In the genomic region with DNA sequence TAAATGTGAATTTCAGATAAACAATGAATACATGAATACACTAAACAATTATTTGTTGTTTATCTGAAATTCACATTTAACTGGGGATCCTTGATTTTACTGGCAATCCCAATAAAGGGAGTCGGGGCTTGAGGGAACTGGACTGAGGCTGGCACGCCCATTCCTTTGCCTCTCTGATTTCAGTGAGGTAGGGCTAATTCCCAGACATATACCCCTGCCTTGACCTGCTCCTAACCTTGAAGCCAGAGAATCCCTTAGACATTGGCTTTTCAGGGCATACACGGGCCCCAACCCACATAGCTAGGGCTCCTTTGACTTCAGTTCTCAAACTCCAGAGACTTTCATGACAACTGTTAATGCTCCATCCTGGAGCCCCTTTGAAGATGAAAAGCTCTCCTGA, we compare ENCODE assay signal across 21 cellular contexts.
"Had no signal": no experiment of that assay in that cellular context is flagged by ENCODE, and none has a peak within 500 bp of the region (broad histone marks: within the 10 kb centered on the region; RNA-seq: fewer than 3 reads in every experiment).

No MANE protein-coding gene starts in this region.

- H3K4me1 Mint-ChIP-seq: activated B cell treated with CpG ODN at 0.5 μM for 24 hours; activated naive CD4-positive, alpha-beta T cell treated with anti-CD3 and anti-CD28 coated beads, Interleukin-2, amount 10 ng/mL, durations not matched to agents 7 days and 5 days; immature natural killer cell; nephron; stimulated activated effector memory CD8-positive, alpha-beta T cell treated with anti-CD3 and anti-CD28 coated beads, Interleukin-12 subunit alpha, Interleukin-12 subunit beta, amount 100 ng/mL, for 72 hours had no signal

- H3K4me1 ChIP-seq: pancreas, upper lobe of right lung had no signal

- H3K36me3 ChIP-seq: cardiac muscle cell, neutrophil, pancreas, thoracic aorta, upper lobe of right lung had no signal

- H3K36me3 Mint-ChIP-seq: activated naive CD4-positive, alpha-beta T cell treated with anti-CD3 and anti-CD28 coated beads, Interleukin-2, amount 10 ng/mL, durations not matched to agents 7 days and 5 days; immature natural killer cell; stimulated activated effector memory CD8-positive, alpha-beta T cell treated with anti-CD3 and anti-CD28 coated beads, Interleukin-12 subunit alpha, Interleukin-12 subunit beta, amount 100 ng/mL, for 72 hours had no signal

- H3K27ac Mint-ChIP-seq: activated B cell treated with CpG ODN at 0.5 μM for 24 hours; activated naive CD4-positive, alpha-beta T cell treated with anti-CD3 and anti-CD28 coated beads, Interleukin-2, amount 10 ng/mL, durations not matched to agents 7 days and 5 days; immature natural killer cell; nephron; stimulated activated effector memory CD8-positive, alpha-beta T cell treated with anti-CD3 and anti-CD28 coated beads, Interleukin-12 subunit alpha, Interleukin-12 subunit beta, amount 100 ng/mL, for 72 hours had no signal

- H3K9me3 Mint-ChIP-seq: activated B cell treated with CpG ODN at 0.5 μM for 24 hours; activated naive CD4-positive, alpha-beta T cell treated with anti-CD3 and anti-CD28 coated beads, Interleukin-2, amount 10 ng/mL, durations not matched to agents 7 days and 5 days; nephron; stimulated activated effector memory CD8-positive, alpha-beta T cell treated with anti-CD3 and anti-CD28 coated beads, Interleukin-12 subunit alpha, Interleukin-12 subunit beta, amount 100 ng/mL, for 72 hours had no signal

- H3K4me3 ChIP-seq: cardiac muscle cell, hepatocyte, pancreas, thoracic aorta, upper lobe of right lung had no signal

- H3K27me3 ChIP-seq: pancreas had no signal

- H3K27ac ChIP-seq: cardiac muscle cell, neutrophil, pancreas, thoracic aorta, upper lobe of right lung had no signal

- H3K9me3 ChIP-seq: neutrophil, pancreas, thoracic aorta, upper lobe of right lung had no signal

- DNase-seq: activated B cell treated with CpG ODN at 0.5 μM for 24 hours; activated CD4-positive, alpha-beta T cell treated with anti-CD3 and anti-CD28 coated beads for 4 hours; activated CD4-positive, alpha-beta T cell treated with anti-CD3 and anti-CD28 coated beads, Interleukin-2, amount 50 U/mL, for 48 hours; activated naive CD4-positive, alpha-beta T cell treated with anti-CD3 and anti-CD28 coated beads, Interleukin-2, amount 10 ng/mL, durations not matched to agents 7 days and 5 days; activated T-cell treated with anti-CD3 and anti-CD28 coated beads, Interleukin-2, amount 50 U/mL, for 48 hours; amygdala; cortex of kidney; glutamatergic neuron; immature natural killer cell; left ventricle myocardium superior; pancreas; right cardiac atrium; stimulated activated CD4-positive, alpha-beta T cell treated with anti-CD3 and anti-CD28 coated beads, Interleukin-1b, Interleukin-23, amount 100 ng/mL, for 48 hours; T-helper 9 cell; upper lobe of right lung had no signal

- H3K4me3 Mint-ChIP-seq: activated B cell treated with CpG ODN at 0.5 μM for 24 hours; activated naive CD4-positive, alpha-beta T cell treated with anti-CD3 and anti-CD28 coated beads, Interleukin-2, amount 10 ng/mL, durations not matched to agents 7 days and 5 days; immature natural killer cell; nephron; stimulated activated effector memory CD8-positive, alpha-beta T cell treated with anti-CD3 and anti-CD28 coated beads, Interleukin-12 subunit alpha, Interleukin-12 subunit beta, amount 100 ng/mL, for 72 hours had no signal
